ENCODE assay signal across 1 cellular context in the genomic region with DNA sequence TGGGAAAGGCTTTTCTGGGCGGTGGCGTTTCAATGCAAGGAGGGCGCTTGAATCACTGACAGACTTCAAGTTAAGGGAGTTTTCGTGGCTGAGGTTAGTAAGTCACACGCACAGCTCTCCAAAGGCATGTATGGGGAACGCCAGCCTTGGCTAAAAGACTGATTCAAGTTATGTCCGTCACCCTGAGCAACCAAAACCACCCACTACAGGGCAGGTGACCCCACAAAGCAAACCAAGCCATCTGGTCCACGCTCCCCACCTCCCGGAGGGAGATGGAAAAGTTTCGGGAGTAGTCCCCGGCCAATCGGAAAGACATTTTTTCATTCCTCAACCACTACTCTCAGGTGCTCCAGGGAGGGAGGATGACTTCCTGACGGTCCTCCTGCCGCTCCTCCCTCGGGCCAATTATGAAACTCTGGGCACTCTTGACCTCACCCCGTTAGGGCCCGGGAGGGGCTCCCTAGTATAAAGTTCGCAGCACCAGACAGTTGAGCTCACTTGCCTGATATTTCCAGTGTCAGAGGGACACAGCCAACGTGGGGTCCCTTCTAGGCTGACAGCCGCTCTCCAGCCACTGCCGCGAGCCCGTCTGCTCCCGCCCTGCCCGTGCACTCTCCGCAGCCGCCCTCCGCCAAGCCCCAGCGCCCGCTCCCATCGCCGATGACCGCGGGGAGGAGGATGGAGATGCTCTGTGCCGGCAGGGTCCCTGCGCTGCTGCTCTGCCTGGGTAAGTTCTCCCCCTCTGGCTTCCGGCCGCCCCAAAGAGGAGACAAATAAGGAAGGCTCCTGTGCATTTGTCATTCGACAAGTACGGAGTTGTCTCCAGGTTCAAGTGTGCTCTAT.
TF ChIP-seq lines count a peak whose summit lies in the region.

A gene with protein sequence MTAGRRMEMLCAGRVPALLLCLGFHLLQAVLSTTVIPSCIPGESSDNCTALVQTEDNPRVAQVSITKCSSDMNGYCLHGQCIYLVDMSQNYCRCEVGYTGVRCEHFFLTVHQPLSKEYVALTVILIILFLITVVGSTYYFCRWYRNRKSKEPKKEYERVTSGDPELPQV (plus strand): TSS at position 497 of the 843 bp plus-strand sequence. CDS start 164 bp downstream, at position 661.

TF ChIP-seq in HEK293, 187 proteins besides CTCF, POLR2A, EP300 and RAD21 (continued from another document):
- TF ChIP-seq, protein P1, sequence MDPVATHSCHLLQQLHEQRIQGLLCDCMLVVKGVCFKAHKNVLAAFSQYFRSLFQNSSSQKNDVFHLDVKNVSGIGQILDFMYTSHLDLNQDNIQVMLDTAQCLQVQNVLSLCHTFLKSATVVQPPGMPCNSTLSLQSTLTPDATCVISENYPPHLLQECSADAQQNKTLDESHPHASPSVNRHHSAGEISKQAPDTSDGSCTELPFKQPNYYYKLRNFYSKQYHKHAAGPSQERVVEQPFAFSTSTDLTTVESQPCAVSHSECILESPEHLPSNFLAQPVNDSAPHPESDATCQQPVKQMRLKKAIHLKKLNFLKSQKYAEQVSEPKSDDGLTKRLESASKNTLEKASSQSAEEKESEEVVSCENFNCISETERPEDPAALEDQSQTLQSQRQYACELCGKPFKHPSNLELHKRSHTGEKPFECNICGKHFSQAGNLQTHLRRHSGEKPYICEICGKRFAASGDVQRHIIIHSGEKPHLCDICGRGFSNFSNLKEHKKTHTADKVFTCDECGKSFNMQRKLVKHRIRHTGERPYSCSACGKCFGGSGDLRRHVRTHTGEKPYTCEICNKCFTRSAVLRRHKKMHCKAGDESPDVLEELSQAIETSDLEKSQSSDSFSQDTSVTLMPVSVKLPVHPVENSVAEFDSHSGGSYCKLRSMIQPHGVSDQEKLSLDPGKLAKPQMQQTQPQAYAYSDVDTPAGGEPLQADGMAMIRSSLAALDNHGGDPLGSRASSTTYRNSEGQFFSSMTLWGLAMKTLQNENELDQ (tag by site-specific recombination; IDR thresholded peaks at IDR 0.05; ENCODE audit: low read depth) = no peak
- TF ChIP-seq SCRT2 (tag by site-specific recombination; IDR thresholded peaks at IDR 0.05) (no peak), RBAK (tag by site-specific recombination; IDR thresholded peaks at IDR 0.05) (no peak), SP7 (tag by site-specific recombination; IDR thresholded peaks at IDR 0.05) (no peak), ZSCAN16 (tag by site-specific recombination; IDR thresholded peaks at IDR 0.05) (no peak), GFI1B (tag by site-specific recombination; IDR thresholded peaks at IDR 0.05) (no peak), ZNF112 (tag by site-specific recombination; IDR thresholded peaks at IDR 0.05) (no peak), BCL11B (tag by site-specific recombination; IDR thresholded peaks at IDR 0.05; ENCODE audit: low read depth) (no peak), ZNF670 (tag by site-specific recombination; IDR thresholded peaks at IDR 0.05; ENCODE audit: low read depth) (no peak), ZBTB17 (tag by site-specific recombination; IDR thresholded peaks at IDR 0.05) (0 out of 2 replicates have a peak, but pooled peaks have one; percentile 21), OVOL3 (tag by site-specific recombination; IDR thresholded peaks at IDR 0.05) (no peak), ZNF16 (tag by site-specific recombination; IDR thresholded peaks at IDR 0.05; ENCODE audit: low read depth) (no peak)
- TF ChIP-seq, protein P2, sequence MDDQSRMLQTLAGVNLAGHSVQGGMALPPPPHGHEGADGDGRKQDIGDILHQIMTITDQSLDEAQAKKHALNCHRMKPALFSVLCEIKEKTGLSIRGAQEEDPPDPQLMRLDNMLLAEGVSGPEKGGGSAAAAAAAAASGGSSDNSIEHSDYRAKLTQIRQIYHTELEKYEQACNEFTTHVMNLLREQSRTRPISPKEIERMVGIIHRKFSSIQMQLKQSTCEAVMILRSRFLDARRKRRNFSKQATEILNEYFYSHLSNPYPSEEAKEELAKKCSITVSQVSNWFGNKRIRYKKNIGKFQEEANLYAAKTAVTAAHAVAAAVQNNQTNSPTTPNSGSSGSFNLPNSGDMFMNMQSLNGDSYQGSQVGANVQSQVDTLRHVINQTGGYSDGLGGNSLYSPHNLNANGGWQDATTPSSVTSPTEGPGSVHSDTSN (CRISPR knock-in tag; IDR thresholded peaks at IDR 0.05) = no peak
- TF ChIP-seq, protein P3, sequence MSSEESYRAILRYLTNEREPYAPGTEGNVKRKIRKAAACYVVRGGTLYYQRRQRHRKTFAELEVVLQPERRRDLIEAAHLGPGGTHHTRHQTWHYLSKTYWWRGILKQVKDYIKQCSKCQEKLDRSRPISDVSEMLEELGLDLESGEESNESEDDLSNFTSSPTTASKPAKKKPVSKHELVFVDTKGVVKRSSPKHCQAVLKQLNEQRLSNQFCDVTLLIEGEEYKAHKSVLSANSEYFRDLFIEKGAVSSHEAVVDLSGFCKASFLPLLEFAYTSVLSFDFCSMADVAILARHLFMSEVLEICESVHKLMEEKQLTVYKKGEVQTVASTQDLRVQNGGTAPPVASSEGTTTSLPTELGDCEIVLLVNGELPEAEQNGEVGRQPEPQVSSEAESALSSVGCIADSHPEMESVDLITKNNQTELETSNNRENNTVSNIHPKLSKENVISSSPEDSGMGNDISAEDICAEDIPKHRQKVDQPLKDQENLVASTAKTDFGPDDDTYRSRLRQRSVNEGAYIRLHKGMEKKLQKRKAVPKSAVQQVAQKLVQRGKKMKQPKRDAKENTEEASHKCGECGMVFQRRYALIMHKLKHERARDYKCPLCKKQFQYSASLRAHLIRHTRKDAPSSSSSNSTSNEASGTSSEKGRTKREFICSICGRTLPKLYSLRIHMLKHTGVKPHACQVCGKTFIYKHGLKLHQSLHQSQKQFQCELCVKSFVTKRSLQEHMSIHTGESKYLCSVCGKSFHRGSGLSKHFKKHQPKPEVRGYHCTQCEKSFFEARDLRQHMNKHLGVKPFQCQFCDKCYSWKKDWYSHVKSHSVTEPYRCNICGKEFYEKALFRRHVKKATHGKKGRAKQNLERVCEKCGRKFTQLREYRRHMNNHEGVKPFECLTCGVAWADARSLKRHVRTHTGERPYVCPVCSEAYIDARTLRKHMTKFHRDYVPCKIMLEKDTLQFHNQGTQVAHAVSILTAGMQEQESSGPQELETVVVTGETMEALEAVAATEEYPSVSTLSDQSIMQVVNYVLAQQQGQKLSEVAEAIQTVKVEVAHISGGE (tag by site-specific recombination; conservative IDR thresholded peaks at IDR 0.05; ENCODE audit: low read depth) = 0 out of 2 replicates have a peak, but pooled peaks have one; percentile 24
